Comparison of ENCODE assay signal across 16 cellular contexts in genomic region chr16:77066896-77067496, GRCh38.
DNase-seq lines count a peak whose midpoint lies in the region; ATAC-seq and TF ChIP-seq lines count a peak whose summit lies in the region.
"Had no signal": no experiment of that assay in that cellular context is flagged by ENCODE, and none has a peak within 500 bp of the region (broad histone marks: within the 10 kb centered on the region; RNA-seq: fewer than 3 reads in every experiment).

No MANE protein-coding gene starts in this region.

- H3K9me2 ChIP-seq in OCI-LY7 (ENCODE audit: insufficient read depth, low read length) = no peaks in the 10 kb centered on the region

- TF ChIP-seq CTCF in heart right ventricle (IDR thresholded peaks at IDR 0.05) (no peak), OCI-LY7 (conservative IDR thresholded peaks at IDR 0.05; ENCODE audit: low read length) (no peak)

- intact Hi-C loops in heart right ventricle (cut with DNase I) (loop anchor here in 3 of 10 donors (2.0 to 10.0 kb wide), 3 partner anchors 62 to 98 kb away; no protein-coding TSS in a partner anchor), left cardiac atrium (cut with DNase I) (loop anchor here in 1 of 2 donors (10.0 kb wide), 1 partner anchor 58 kb away; no protein-coding TSS in a partner anchor), OCI-LY7 (cut with micrococcal nuclease; ENCODE audit: unreplicated experiment) (no loop called here)

- H3K27ac ChIP-seq in heart right ventricle (peak overlapping the region in 4 of 10 donors; percentile 21 to 45 (median 38)), OCI-LY7 (ENCODE audit: low read depth, low read length, poor library complexity, severe bottlenecking) (no peak overlapping the region)
- H3K27ac ChIP-seq: 22Rv1 had no signal

- H3K9me3 ChIP-seq in heart right ventricle = no peaks in the 10 kb centered on the region
- H3K9me3 ChIP-seq in OCI-LY7 (ENCODE audit: low read length) = no peaks in the 10 kb centered on the region

- H3K4me1 ChIP-seq in heart right ventricle (peaks cover 0 to 64% (median 21%) of the 10 kb centered on the region in 9 donors), OCI-LY7 (ENCODE audit: insufficient read depth, low read length, poor library complexity, severe bottlenecking) (peaks cover 26% of the 10 kb centered on the region)

- POLR2A ChIA-PET in OCI-LY7 (lab: Charles Lee) = interaction anchor here (1.6 kb wide), 1 partner anchor 9 kb away, joined by 7 read pairs; no protein-coding TSS in a partner anchor

- H3K36me3 ChIP-seq in heart right ventricle (no peaks in the 10 kb centered on the region), OCI-LY7 (ENCODE audit: insufficient read depth, low read length) (no peaks in the 10 kb centered on the region)

- H4K20me1 ChIP-seq in OCI-LY7 (ENCODE audit: insufficient read depth, low read length) = no peaks in the 10 kb centered on the region

- H3K27me3 ChIP-seq in heart right ventricle = no peaks in the 10 kb centered on the region

- ATAC-seq in heart right ventricle (peak in 7 of 8 donors; percentile 11 to 75 (median 51)), left cardiac atrium (no peak), GM18519 (IDR thresholded peaks at IDR 0.05; ENCODE audit: low FRiP score, unreplicated experiment) (no peak)
- ATAC-seq: K562 had no signal

- in situ Hi-C loops in ACHN (cut with HindIII; ENCODE audit: low pct_ligation_motif_present, low pct_unique_long_range_greater_than_20kb, low sequenced_read_pairs) = no loop called here

- DNase-seq in heart right ventricle (peak in 1 of 2 donors; percentile 5), left cardiac atrium (no peak), OCI-LY7 (ENCODE audit: low spot score) (no peak), left kidney (ENCODE audit: low read depth, low spot score) (peak; percentile 17), SK-N-DZ (ENCODE audit: low spot score) (no peak), ACHN (no peak)
- DNase-seq: AML-193; C1 segment of cervical spinal cord; CD4-positive, alpha-beta memory T cell; DMS79; EL; HCEC 1CT; HFFc6 had no signal

- WGBS in heart right ventricle, 2 donors = 53 to 63% methylated on average over 9 of the region's 9 CpGs

- H2AFZ ChIP-seq in OCI-LY7 (ENCODE audit: low read length) = peak overlapping the region; percentile 81

- CTCF ChIA-PET in OCI-LY7 (lab: Charles Lee; ENCODE audit: unreplicated experiment) = no interaction called here

- 0 out of 2 replicates have a peak overlapping the region, but pooled peaks have one; percentile 20 for H3K4me2 ChIP-seq in OCI-LY7 (ENCODE audit: low read length)

- H3K4me3 ChIP-seq in heart right ventricle (no peak overlapping the region), OCI-LY7 (ENCODE audit: low read depth, low read length, poor library complexity, severe bottlenecking) (no peak overlapping the region)
- H3K4me3 ChIP-seq: K562 had no signal

- H3K79me2 ChIP-seq in OCI-LY7 (ENCODE audit: insufficient read depth, low read depth, low read length) = no peaks in the 10 kb centered on the region

- BruUV-seq in OCI-LY7 (replicated peaks; lab: Mats Ljungman, UMichigan) = no TSS peak

Comparison
In these comparisons a context has a peak if more than half of its experiments do, and no peak if none do; other contexts are left out.
1. ATAC-seq: peak in heart right ventricle (7 of 8); none in left cardiac atrium (0 of 2) and GM18519 (single experiment).